Comparison of ENCODE assay signal across 8 cellular contexts in genomic region chr1:221478050-221478949, GRCh38.
DNase-seq lines count a peak whose midpoint lies in the region; ATAC-seq and TF ChIP-seq lines count a peak whose summit lies in the region.

No MANE protein-coding gene starts in this region.

- peak; percentile 31 for DNase-seq in COR-L47 (lab: John Stamatoyannopoulos, UW)
- DNase-seq in Panc1 (ENCODE audit: low read depth, low spot score): peak; percentile 69
- peak; percentile 35 for DNase-seq in activated T-helper 1 cell treated with Interleukin-2 at 50 U/mL for 16 hours (ENCODE audit: low read depth)
- peak; percentile 60 to 78 for DNase-seq in foreskin keratinocyte
- DNase-seq in upper lobe of right lung: no peak

- intact Hi-C loops in Panc1 (cut with micrococcal nuclease; ENCODE audit: unreplicated experiment): no loop called here
- intact Hi-C loops in upper lobe of right lung (cut with DNase I): no loop called here

- H3K4me3 ChIP-seq in Panc1 (ENCODE audit: low read depth in 2 of 2, low read length in 2 of 2) (no peak overlapping the region), parathyroid adenoma (ENCODE audit: low read depth, low read length) (no peak overlapping the region), upper lobe of right lung (no peak overlapping the region)

- no peaks in the 10 kb centered on the region for H3K4me1 ChIP-seq in Panc1 (ENCODE audit: control insufficient read depth, insufficient read depth, low read length)
- H3K4me1 ChIP-seq in foreskin keratinocyte: peaks cover 5% of the 10 kb centered on the region
- no peaks in the 10 kb centered on the region for H3K4me1 ChIP-seq in parathyroid adenoma
- no peaks in the 10 kb centered on the region for H3K4me1 ChIP-seq in upper lobe of right lung

- POLR2A ChIA-PET in Panc1 (lab: Charles Lee): interaction anchor here (0.5 kb wide), 1 partner anchor 448 kb away, joined by 3 read pairs; no protein-coding TSS in a partner anchor

- no peak overlapping the region for H3K27ac ChIP-seq in Panc1 (ENCODE audit: low read length)
- no peak overlapping the region for H3K27ac ChIP-seq in foreskin keratinocyte
- H3K27ac ChIP-seq in parathyroid adenoma: no peak overlapping the region
- no peak overlapping the region for H3K27ac ChIP-seq in upper lobe of right lung

- no peaks in the 10 kb centered on the region for H3K79me2 ChIP-seq in parathyroid adenoma

- H3K27me3 ChIP-seq in Panc1 (ENCODE audit: control insufficient read depth, insufficient read depth, low read length) (no peaks in the 10 kb centered on the region), foreskin keratinocyte (no peaks in the 10 kb centered on the region), parathyroid adenoma (ENCODE audit: control insufficient read depth, insufficient read depth, low read length) (no peaks in the 10 kb centered on the region), upper lobe of right lung (no peaks in the 10 kb centered on the region)

- H3K9me3 ChIP-seq in Panc1 (ENCODE audit: control insufficient read depth, insufficient read depth, low read depth, low read length): no peaks in the 10 kb centered on the region
- no peaks in the 10 kb centered on the region for H3K9me3 ChIP-seq in parathyroid adenoma (ENCODE audit: control insufficient read depth, low read length)
- H3K9me3 ChIP-seq in upper lobe of right lung: no peaks in the 10 kb centered on the region

- TF ChIP-seq CTCF in Panc1 (IDR thresholded peaks at IDR 0.05) (peak; percentile 80), foreskin keratinocyte (conservative IDR thresholded peaks at IDR 0.05) (peak; percentile 96), parathyroid adenoma (IDR thresholded peaks at IDR 0.05) (peak; percentile 16), upper lobe of right lung (IDR thresholded peaks at IDR 0.05) (peak; percentile 54)

- ATAC-seq in GM19395 (IDR thresholded peaks at IDR 0.05; ENCODE audit: unreplicated experiment) (peak; percentile 93), HG03520 (IDR thresholded peaks at IDR 0.05; ENCODE audit: unreplicated experiment) (peak; percentile 84), Panc1 (peak; percentile 97), foreskin keratinocyte (peak; percentile 98), upper lobe of right lung (peak; percentile 83)

- H3K9ac ChIP-seq in parathyroid adenoma: no peak overlapping the region

- BruUV-seq in Panc1 (replicated peaks; lab: Mats Ljungman, UMichigan): no TSS peak

- H3K36me3 ChIP-seq in Panc1 (ENCODE audit: control insufficient read depth, insufficient read depth, low read length): no peaks in the 10 kb centered on the region
- H3K36me3 ChIP-seq in parathyroid adenoma (ENCODE audit: control insufficient read depth, insufficient read depth, low read length): no peaks in the 10 kb centered on the region
- no peaks in the 10 kb centered on the region for H3K36me3 ChIP-seq in upper lobe of right lung

- no peak overlapping the region for H3K4me2 ChIP-seq in parathyroid adenoma (ENCODE audit: low read length)

- CTCF ChIA-PET in Panc1 (lab: Charles Lee): interaction anchor here (0.5 to 0.8 kb wide), 2 partner anchors 265 to 977 kb away, joined by 3 to 7 read pairs; no protein-coding TSS in a partner anchor

- H2AFZ ChIP-seq in parathyroid adenoma: no peak overlapping the region

- in situ Hi-C loops in Panc1 (cut with HindIII; ENCODE audit: low pct_unique_long_range_greater_than_20kb, low sequenced_read_pairs): no loop called here

Comparison
In these comparisons a context has a peak if more than half of its experiments do, and no peak if none do; other contexts are left out.
1. CTCF ChIP-seq: peak in every context shown above with its lines; median percentile 96 in foreskin keratinocyte; 80 in Panc1; 54 in upper lobe of right lung; 16 in parathyroid adenoma.